Comparison of ENCODE assay signal across 30 cellular contexts in genomic region chr14:93343797-93344196, GRCh38. TPM values are rescaled to one million over a fixed set of nuclear protein-coding genes. Genes with fewer than 3 reads are reported as not detected.
DNase-seq lines count a peak whose midpoint lies in the region; ATAC-seq and TF ChIP-seq lines count a peak whose summit lies in the region.
"Had no signal": no experiment of that assay in that cellular context is flagged by ENCODE, and none has a peak within 500 bp of the region (broad histone marks: within the 10 kb centered on the region; RNA-seq: fewer than 3 reads in every experiment).

No MANE protein-coding gene starts in this region.

- WGBS in mesendoderm (ENCODE audit: extremely low coverage, insufficient coverage, low lambda C conversion rate), result no CpG with 5 or more reads among the region's 2 CpGs

- H3K4ac ChIP-seq in mesendoderm (ENCODE audit: low read depth, low read length), result no peak overlapping the region

- H2BK15ac ChIP-seq in mesendoderm (replicated peaks; ENCODE audit: low read depth), result no peak overlapping the region

- peak overlapping the region; percentile 35 for H3K4me3 ChIP-seq in GM23338
- H3K4me3 ChIP-seq in mesendoderm (ENCODE audit: low read length), result no peak overlapping the region
- H3K4me3 ChIP-seq: BLaER1, body of pancreas, dorsolateral prefrontal cortex, lung, prostate gland, upper lobe of left lung had no signal

- H3K36me3 ChIP-seq in GM23338 (ENCODE audit: insufficient read depth), result peaks cover 15% of the 10 kb centered on the region; the same call in 1 of the 2 replicates
- H3K36me3 ChIP-seq in mesendoderm (ENCODE audit: control insufficient read depth, insufficient read depth, low read length), result no peaks in the 10 kb centered on the region
- H3K36me3 ChIP-seq: neutrophil, prostate gland, upper lobe of left lung had no signal

- DNase-seq in GM23338 (ENCODE audit: low spot score) (peak; percentile 75), NCI-H1436 (lab: John Stamatoyannopoulos, UW) (peak; percentile 46), WTC11 (ENCODE audit: low spot score) (no peak), mesendoderm (peak; percentile 49), epidermal melanocyte (ENCODE audit: insufficient read length, low spot score) (no peak)
- no peak for DNase-seq in central memory CD4-positive, alpha-beta T cell
- DNase-seq in activated naive CD4-positive, alpha-beta T cell treated with anti-CD3 and anti-CD28 coated beads, Interleukin-2, amount 50 U/mL, for 16 hours, result no peak
- DNase-seq: activated CD4-positive, alpha-beta T cell treated with anti-CD3 and anti-CD28 coated beads for 4 hours; activated CD8-positive, alpha-beta memory T cell treated with anti-CD3 and anti-CD28 coated beads for 24 hours; activated gamma-delta T cell treated with Interleukin-2 at 50 U/mL for 16 hours; activated T-cell treated with anti-CD3 and anti-CD28 coated beads, Interleukin-2, amount 50 U/mL, for 1 hour; body of pancreas; dorsolateral prefrontal cortex; Karpas-422; kidney glomerular epithelial cell; NCI-H1694; Right ventricle myocardium superior; stimulated activated CD4-positive, alpha-beta T cell treated with anti-CD3 and anti-CD28 coated beads, Interleukin-4, amount 100 ng/mL, for 4 hours; upper lobe of left lung had no signal

- H3K79me2 ChIP-seq in GM23338 (replicated peaks; ENCODE audit: insufficient read depth) (no peaks in the 10 kb centered on the region), mesendoderm (ENCODE audit: control insufficient read depth, insufficient read depth, low read length) (no peaks in the 10 kb centered on the region)

- no peaks in the 10 kb centered on the region for H4K20me1 ChIP-seq in GM23338 (replicated peaks; ENCODE audit: insufficient read depth)
- H4K20me1 ChIP-seq: BLaER1 had no signal

- H3K9ac ChIP-seq in mesendoderm (ENCODE audit: low read length), result no peak overlapping the region
- H3K9ac ChIP-seq: BLaER1 had no signal

- H3K79me1 ChIP-seq in mesendoderm (ENCODE audit: low read length), result no peaks in the 10 kb centered on the region

- no peak overlapping the region for H2BK120ac ChIP-seq in mesendoderm (ENCODE audit: low read depth, low read length)

- H3K27me3 Mint-ChIP-seq in GM23338 (ENCODE audit: insufficient read depth, low read depth, poor library complexity) (peaks cover 8% of the 10 kb centered on the region), WTC11 (ENCODE audit: low read depth) (peaks cover 2% of the 10 kb centered on the region; the same call in 1 of the 2 replicates)
- H3K27me3 Mint-ChIP-seq: stimulated activated memory B cell treated with anti-CD40 and anti-IgM and Interleukin-4, amounts not matched to agents 10 μg/mL and 1 μg/mL and 100 μg/mL, for 72 hours had no signal

- H3F3A ChIP-seq in GM23338 (replicated peaks; ENCODE audit: low read depth), result peaks cover 10% of the 10 kb centered on the region; the same call in 1 of the 2 replicates

- TF ChIP-seq CTCF in GM23338 (conservative IDR thresholded peaks at IDR 0.05; ENCODE audit: low read depth in 2 of 2) (no peak), WTC11 (IDR thresholded peaks at IDR 0.05) (no peak)

- H3K9me3 Mint-ChIP-seq in GM23338, result peaks cover 63% of the 10 kb centered on the region
- H3K9me3 Mint-ChIP-seq in WTC11, result peaks cover 51% of the 10 kb centered on the region

- H4K8ac ChIP-seq in mesendoderm (ENCODE audit: low read depth, low read length), result no peak overlapping the region

- H3K4me2 ChIP-seq in GM23338 (peak overlapping the region; percentile 58), mesendoderm (ENCODE audit: low read length) (no peak overlapping the region)
- H3K4me2 ChIP-seq: BLaER1 had no signal

- POLR2A ChIA-PET in WTC11 (lab: Charles Lee), result interaction anchor here (0.5 kb wide), 1 partner anchor 601 kb away, joined by 4 read pairs; no protein-coding TSS in a partner anchor

- H3K27ac ChIP-seq in GM23338 (ENCODE audit: low read depth) (peak overlapping the region; percentile 97), mesendoderm (ENCODE audit: low read depth, low read length) (no peak overlapping the region)
- H3K27ac ChIP-seq: BLaER1, body of pancreas, dorsolateral prefrontal cortex, prostate gland, upper lobe of left lung had no signal

- no peaks in the 10 kb centered on the region for H3K27me3 ChIP-seq in GM23338 (ENCODE audit: insufficient read depth)
- H3K27me3 ChIP-seq in mesendoderm (ENCODE audit: insufficient read depth, low read length, poor library complexity), result no peaks in the 10 kb centered on the region
- H3K27me3 ChIP-seq: BLaER1, body of pancreas, dorsolateral prefrontal cortex, neutrophil, upper lobe of left lung had no signal

- H3K18ac ChIP-seq in mesendoderm (ENCODE audit: low read length), result no peak overlapping the region

- no peak overlapping the region for H3K23ac ChIP-seq in mesendoderm (ENCODE audit: low read length)

- H3K9me2 ChIP-seq in GM23338 (ENCODE audit: insufficient read depth), result peaks cover 9% of the 10 kb centered on the region

- peaks cover 24% of the 10 kb centered on the region for H3K4me1 Mint-ChIP-seq in GM23338
- peaks cover 33% of the 10 kb centered on the region for H3K4me1 Mint-ChIP-seq in WTC11
- H3K4me1 Mint-ChIP-seq: stimulated activated memory B cell treated with anti-CD40 and anti-IgM and Interleukin-4, amounts not matched to agents 10 μg/mL and 1 μg/mL and 100 μg/mL, for 72 hours had no signal

- H2AK5ac ChIP-seq in mesendoderm (ENCODE audit: low read length), result no peak overlapping the region

- H3K56ac ChIP-seq in mesendoderm (ENCODE audit: low read length), result peak overlapping the region; percentile 5

- H3K4me3 Mint-ChIP-seq in GM23338 (peak overlapping the region; percentile 37; the same call in 2 of the 3 replicates), WTC11 (peak overlapping the region; percentile 37)
- H3K4me3 Mint-ChIP-seq: stimulated activated memory B cell treated with anti-CD40 and anti-IgM and Interleukin-4, amounts not matched to agents 10 μg/mL and 1 μg/mL and 100 μg/mL, for 72 hours had no signal

- peak overlapping the region; percentile 6; the same call in 1 of the 2 replicates for H2AFZ ChIP-seq in GM23338

- no peak overlapping the region for H2BK5ac ChIP-seq in mesendoderm (ENCODE audit: low read length)

- ATAC-seq in GM23338, result peak; percentile 82
- peak; percentile 50 for ATAC-seq in WTC11
- ATAC-seq in HG02763 (IDR thresholded peaks at IDR 0.05; ENCODE audit: unreplicated experiment), result no peak
- ATAC-seq: body of pancreas; HepG2; sciatic nerve; stimulated activated memory B cell treated with anti-CD40 and anti-IgM and Interleukin-4, amounts not matched to agents 10 μg/mL and 1 μg/mL and 100 μg/mL, for 72 hours had no signal

- CTCF ChIA-PET in WTC11 (lab: Charles Lee), result interaction anchor here (0.6 to 1.1 kb wide), 2 partner anchors 12 to 136 kb away, joined by 3 to 6 read pairs; partner anchors contain the start of gene UBR7

- H3K36me3 Mint-ChIP-seq in GM23338 (ENCODE audit: low read depth) (peaks cover 54% of the 10 kb centered on the region), WTC11 (peaks cover 54% of the 10 kb centered on the region)

- H3K4me1 ChIP-seq in GM23338 (ENCODE audit: insufficient read depth) (peaks cover 29% of the 10 kb centered on the region), mesendoderm (ENCODE audit: control insufficient read depth, low read depth, low read length) (peaks cover 3% of the 10 kb centered on the region)
- H3K4me1 ChIP-seq: body of pancreas, prostate gland, upper lobe of left lung had no signal

- H4K5ac ChIP-seq in mesendoderm (ENCODE audit: low read length), result no peak overlapping the region

- peak overlapping the region; percentile 94 for H3K27ac Mint-ChIP-seq in GM23338
- peak overlapping the region; percentile 94 for H3K27ac Mint-ChIP-seq in WTC11
- H3K27ac Mint-ChIP-seq: stimulated activated memory B cell treated with anti-CD40 and anti-IgM and Interleukin-4, amounts not matched to agents 10 μg/mL and 1 μg/mL and 100 μg/mL, for 72 hours had no signal

TF ChIP-seq in GM23338, 12 proteins besides CTCF, POLR2A, EP300 and RAD21 (continues in another document):
- TF ChIP-seq STAT1 (IDR thresholded peaks at IDR 0.05; ENCODE audit: unreplicated experiment) (no peak), POLR2AphosphoS5 (IDR thresholded peaks at IDR 0.05; ENCODE audit: low read depth) (no peak), JUNB (IDR thresholded peaks at IDR 0.05; ENCODE audit: unreplicated experiment) (no peak), NANOG (IDR thresholded peaks at IDR 0.05; ENCODE audit: borderline replicate concordance) (no peak; the same call in 1 of the 2 replicates), ETS1 (IDR thresholded peaks at IDR 0.05) (no peak)

TF ChIP-seq in WTC11, 78 proteins besides CTCF, POLR2A, EP300 and RAD21 (continues in another document):
- TF ChIP-seq FOXJ3 (CRISPR knock-in tag; IDR thresholded peaks at IDR 0.05; ENCODE audit: borderline replicate concordance) (no peak), ZNF121 (CRISPR knock-in tag; IDR thresholded peaks at IDR 0.05) (no peak), ZNF219 (CRISPR knock-in tag; IDR thresholded peaks at IDR 0.05; ENCODE audit: borderline replicate concordance) (no peak), USF1 (CRISPR knock-in tag; IDR thresholded peaks at IDR 0.05) (no peak), HMGA2 (CRISPR knock-in tag; IDR thresholded peaks at IDR 0.05) (no peak), NFE2L1 (CRISPR knock-in tag; IDR thresholded peaks at IDR 0.05) (no peak), NR2C2 (CRISPR knock-in tag; IDR thresholded peaks at IDR 0.05) (no peak), NFATC4 (CRISPR knock-in tag; IDR thresholded peaks at IDR 0.05) (no peak), ZNF317 (CRISPR knock-in tag; IDR thresholded peaks at IDR 0.05; ENCODE audit: borderline replicate concordance, low read depth) (no peak)

RNA-seq across cellular contexts. Expression of gene COX8C, which starts 3.2 kb away (rescaled TPM):
- total RNA-seq in GM23338 (2014; rRNA removed; shearing (Covaris generic)), result not detected in 2 replicates
- polyA plus RNA-seq in GM23338 (2016; fragmentation: Nextera tagmentation; extraction: Ambion mirVana), result 0.73 TPM in 1 of 2 replicates, not detected in the other
- total RNA-seq in WTC11 (2021), result not detected in 3 replicates
- not detected for polyA plus RNA-seq in mesendoderm (2013, experiment 1 of 2)
- polyA plus RNA-seq in mesendoderm (2013, experiment 2 of 2), result not detected
- total RNA-seq: body of pancreas, cerebellum, glomerular endothelial cell, HepG2, lung, sciatic nerve, upper lobe of left lung had no signal
- polyA plus RNA-seq: adipose tissue, HepG2, lung had no signal

RNA-seq across cellular contexts. Expression of gene BTBD7, which starts 11.0 kb away (rescaled TPM):
- 31.3 and 32.8 TPM in 2 replicates for total RNA-seq in GM23338 (2014; rRNA removed; shearing (Covaris generic))
- 24.4 and 28.9 TPM in 2 replicates for polyA plus RNA-seq in GM23338 (2016; fragmentation: Nextera tagmentation; extraction: Ambion mirVana)
- 29.2 to 34.1 TPM (median 31.3 TPM) in 3 replicates for total RNA-seq in WTC11 (2021)
- polyA plus RNA-seq in mesendoderm (2013, experiment 1 of 2), result 21.2 TPM
- 21.0 TPM for polyA plus RNA-seq in mesendoderm (2013, experiment 2 of 2)

Comparison
In these comparisons a context has a peak if more than half of its experiments do, and no peak if none do; other contexts are left out.
1. DNase-seq: peak in GM23338 (single experiment), NCI-H1436 (single experiment) and mesendoderm (single experiment); none in WTC11 (single experiment), epidermal melanocyte (single experiment), central memory CD4-positive, alpha-beta T cell (single experiment) and activated naive CD4-positive, alpha-beta T cell treated with anti-CD3 and anti-CD28 coated beads, Interleukin-2, amount 50 U/mL, for 16 hours (single experiment).